19 cellular contexts compared by ENCODE assay signal in the genomic region with DNA sequence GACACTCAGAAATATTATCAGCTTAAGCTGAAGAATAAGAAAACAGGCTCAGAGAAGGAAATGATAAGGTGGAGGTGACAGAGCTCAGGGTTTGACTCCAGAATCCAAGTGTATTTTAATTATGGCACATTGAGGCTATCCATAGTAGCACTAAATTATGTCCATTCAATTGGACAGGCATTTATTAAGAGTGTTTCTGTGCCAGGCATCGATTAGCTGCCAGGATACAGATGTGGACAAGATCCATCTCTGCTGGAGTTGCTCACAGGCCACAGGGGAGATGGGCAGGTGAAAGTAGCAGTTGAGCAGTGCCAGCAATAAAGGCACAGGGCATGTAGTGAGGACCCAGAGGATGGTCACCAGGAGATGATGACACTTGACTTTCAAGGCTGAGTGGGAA.
"Had no signal": no experiment of that assay in that cellular context is flagged by ENCODE, and none has a peak within 500 bp of the region (broad histone marks: within the 10 kb centered on the region; RNA-seq: fewer than 3 reads in every experiment).

No MANE protein-coding gene starts in this region.

- H3K36me3 ChIP-seq: left lung, suprapubic skin, tibial nerve had no signal

- H3K4me1 ChIP-seq: left lung had no signal

- H3K27ac ChIP-seq: left lung, suprapubic skin, tibial nerve had no signal

- H3K4me3 ChIP-seq: left lung, suprapubic skin, tibial nerve had no signal

- ATAC-seq: activated naive CD4-positive, alpha-beta T cell treated with anti-CD3 and anti-CD28 coated beads, Interleukin-2, amount 50 U/mL, for 72 hours; activated T-helper 17 cell treated with anti-CD3 and anti-CD28 coated beads, Interleukin-2, amount 50 U/mL, for 72 hours; esophagus mucosa; left lung; stimulated activated effector memory CD8-positive, alpha-beta T cell treated with anti-CD3 and anti-CD28 coated beads, Interleukin-12 subunit alpha, Interleukin-12 subunit beta, amount 100 ng/mL, for 72 hours; stimulated activated naive CD8-positive, alpha-beta T cell treated with anti-CD3 and anti-CD28 coated beads, Interleukin-15, amount 100 ng/mL, for 72 hours; WTC11 had no signal

- H3K9me3 ChIP-seq: suprapubic skin had no signal

- DNase-seq: activated CD8-positive, alpha-beta memory T cell treated with anti-CD3 and anti-CD28 coated beads, Interleukin-2, amount 50 U/mL, for 4 hours; activated T-cell treated with anti-CD3 and anti-CD28 coated beads, Interleukin-2, amount 50 U/mL, for 24 hours; aorta; effector CD8-positive, alpha-beta T cell; foreskin melanocyte; immature natural killer cell; left lung; mammary epithelial cell; small intestine; stimulated activated CD4-positive, alpha-beta T cell treated with anti-CD3 and anti-CD28 coated beads, Interleukin-2, amount 100 ng/mL, for 24 hours; stimulated activated naive CD8-positive, alpha-beta T cell treated with anti-CD3 and anti-CD28 coated beads, Interleukin-15, amount 100 ng/mL, for 72 hours; T-helper 9 cell had no signal

- H3K27me3 ChIP-seq: left lung, tibial nerve had no signal
